1 cellular context compared by ENCODE assay signal in the genomic region with DNA sequence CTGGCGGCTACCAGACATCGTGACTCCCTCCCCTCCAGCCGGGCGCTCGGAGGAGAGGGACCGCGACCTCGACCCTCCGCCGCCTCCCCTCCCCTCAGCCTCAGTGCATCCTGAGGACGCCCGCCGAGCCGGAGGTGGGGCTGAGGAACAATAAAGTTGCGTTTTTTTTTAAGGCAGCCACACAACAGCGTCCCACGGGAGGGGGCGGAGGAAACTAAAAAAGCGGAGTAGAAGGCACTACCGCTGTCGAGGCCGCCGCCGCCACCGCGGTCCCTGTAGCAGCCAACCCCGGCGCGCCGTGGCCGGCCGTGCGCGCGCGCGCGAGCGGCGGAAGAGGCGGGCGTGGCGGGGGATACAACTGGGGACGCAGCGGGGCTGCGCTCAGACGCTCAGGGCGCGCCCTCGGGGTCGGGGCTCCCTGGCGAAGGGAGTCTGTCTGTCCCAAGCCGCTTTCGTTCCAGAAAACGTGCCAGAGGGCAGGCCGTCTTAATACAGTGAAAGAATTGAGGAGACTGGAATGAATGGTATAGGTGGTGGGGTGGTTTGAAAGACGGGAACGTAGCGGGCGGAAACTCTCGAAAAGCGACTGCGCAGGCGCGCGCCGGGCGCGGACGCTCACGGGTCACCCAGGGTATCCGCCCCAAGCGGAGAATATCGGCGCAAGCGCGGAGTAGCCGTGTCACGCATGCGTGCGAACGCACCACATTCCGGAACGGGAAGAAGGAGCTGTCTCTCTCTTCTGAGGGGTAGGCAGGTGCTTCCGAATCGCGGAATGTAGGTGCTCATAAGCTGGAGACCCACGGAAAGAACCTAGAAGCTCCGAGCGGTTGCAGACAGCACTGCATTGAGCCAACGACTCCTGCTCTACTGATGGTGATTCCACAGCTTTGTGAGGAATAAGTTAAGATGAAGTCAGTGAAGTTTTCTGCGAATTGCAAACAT.
TF ChIP-seq lines count a peak whose summit lies in the region.

TSS of gene COP1 (minus strand) at position 326 of the 942 bp plus-strand sequence. CDS start at position 18, 308 bp downstream.

TF ChIP-seq in K562, 482 proteins besides CTCF, POLR2A, EP300 and RAD21 (continued from another document and continues in another):
- TF ChIP-seq, protein P1, sequence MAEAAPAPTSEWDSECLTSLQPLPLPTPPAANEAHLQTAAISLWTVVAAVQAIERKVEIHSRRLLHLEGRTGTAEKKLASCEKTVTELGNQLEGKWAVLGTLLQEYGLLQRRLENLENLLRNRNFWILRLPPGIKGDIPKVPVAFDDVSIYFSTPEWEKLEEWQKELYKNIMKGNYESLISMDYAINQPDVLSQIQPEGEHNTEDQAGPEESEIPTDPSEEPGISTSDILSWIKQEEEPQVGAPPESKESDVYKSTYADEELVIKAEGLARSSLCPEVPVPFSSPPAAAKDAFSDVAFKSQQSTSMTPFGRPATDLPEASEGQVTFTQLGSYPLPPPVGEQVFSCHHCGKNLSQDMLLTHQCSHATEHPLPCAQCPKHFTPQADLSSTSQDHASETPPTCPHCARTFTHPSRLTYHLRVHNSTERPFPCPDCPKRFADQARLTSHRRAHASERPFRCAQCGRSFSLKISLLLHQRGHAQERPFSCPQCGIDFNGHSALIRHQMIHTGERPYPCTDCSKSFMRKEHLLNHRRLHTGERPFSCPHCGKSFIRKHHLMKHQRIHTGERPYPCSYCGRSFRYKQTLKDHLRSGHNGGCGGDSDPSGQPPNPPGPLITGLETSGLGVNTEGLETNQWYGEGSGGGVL (CRISPR knock-in tag; IDR thresholded peaks at IDR 0.05): no peak
- TF ChIP-seq ATF1 (CRISPR knock-in tag; IDR thresholded peaks at IDR 0.05): no peak
- peak; percentile 74 for TF ChIP-seq ATF1 (tag; IDR thresholded peaks at IDR 0.05)
- no peak for TF ChIP-seq ZNF311 (CRISPR knock-in tag; IDR thresholded peaks at IDR 0.05)
- TF ChIP-seq TAF15 (IDR thresholded peaks at IDR 0.05; ENCODE audit: low read depth, low read length): no peak
- TF ChIP-seq XRCC3 (IDR thresholded peaks at IDR 0.05): no peak
- TF ChIP-seq BACH1 (tag; IDR thresholded peaks at IDR 0.05): no peak
- 0 out of 2 replicates have a peak, but pooled peaks have one; percentile 26 for TF ChIP-seq SREBF1 (IDR thresholded peaks at IDR 0.05; ENCODE audit: borderline replicate concordance, low read depth, low read length)
- TF ChIP-seq YY1 (IDR thresholded peaks at IDR 0.05; ENCODE audit: borderline replicate concordance in 1 of 3, control insufficient read depth in 1 of 3, extremely low read depth in 1 of 3, insufficient read depth in 3 of 3, insufficient read length in 1 of 3, insufficient replicate concordance in 2 of 3, low read depth in 1 of 3, low read length in 2 of 3): peak in 2 of 3 experiments; percentile 50 to 57
- peak; percentile 15 for TF ChIP-seq CHD1 (IDR thresholded peaks at IDR 0.05; ENCODE audit: low read length)
- TF ChIP-seq TEAD2 (tag; IDR thresholded peaks at IDR 0.05): peak; percentile 12; the same call in 1 of the 2 replicates
- TF ChIP-seq ZNF561 (CRISPR knock-in tag; conservative IDR thresholded peaks at IDR 0.05): no peak
- TF ChIP-seq, protein P2, sequence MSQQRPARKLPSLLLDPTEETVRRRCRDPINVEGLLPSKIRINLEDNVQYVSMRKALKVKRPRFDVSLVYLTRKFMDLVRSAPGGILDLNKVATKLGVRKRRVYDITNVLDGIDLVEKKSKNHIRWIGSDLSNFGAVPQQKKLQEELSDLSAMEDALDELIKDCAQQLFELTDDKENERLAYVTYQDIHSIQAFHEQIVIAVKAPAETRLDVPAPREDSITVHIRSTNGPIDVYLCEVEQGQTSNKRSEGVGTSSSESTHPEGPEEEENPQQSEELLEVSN (IDR thresholded peaks at IDR 0.05; ENCODE audit: borderline replicate concordance in 1 of 2, extremely low read depth in 1 of 2, insufficient read depth in 1 of 2, insufficient read length in 1 of 2, low read depth in 1 of 2, low read length in 1 of 2, poor library complexity in 1 of 2, severe bottlenecking in 1 of 2): peak; percentile 30 to 69
- peak; percentile 77 for TF ChIP-seq HMGN3 (IDR thresholded peaks at IDR 0.05; ENCODE audit: borderline replicate concordance, extremely low read depth, insufficient read length, low read depth, low read length)
- no peak for TF ChIP-seq RFX5 (IDR thresholded peaks at IDR 0.05; ENCODE audit: low read depth, low read length)
- TF ChIP-seq SNIP1 (IDR thresholded peaks at IDR 0.05; ENCODE audit: low read depth): no peak
- TF ChIP-seq NFIX (CRISPR knock-in tag; IDR thresholded peaks at IDR 0.05; ENCODE audit: low read depth): no peak
- no peak for TF ChIP-seq NR4A1 (CRISPR knock-in tag; IDR thresholded peaks at IDR 0.05)
- TF ChIP-seq NR4A1 (tag; IDR thresholded peaks at IDR 0.05): peak; percentile 58; the same call in 1 of the 2 replicates
- TF ChIP-seq, protein P3, sequence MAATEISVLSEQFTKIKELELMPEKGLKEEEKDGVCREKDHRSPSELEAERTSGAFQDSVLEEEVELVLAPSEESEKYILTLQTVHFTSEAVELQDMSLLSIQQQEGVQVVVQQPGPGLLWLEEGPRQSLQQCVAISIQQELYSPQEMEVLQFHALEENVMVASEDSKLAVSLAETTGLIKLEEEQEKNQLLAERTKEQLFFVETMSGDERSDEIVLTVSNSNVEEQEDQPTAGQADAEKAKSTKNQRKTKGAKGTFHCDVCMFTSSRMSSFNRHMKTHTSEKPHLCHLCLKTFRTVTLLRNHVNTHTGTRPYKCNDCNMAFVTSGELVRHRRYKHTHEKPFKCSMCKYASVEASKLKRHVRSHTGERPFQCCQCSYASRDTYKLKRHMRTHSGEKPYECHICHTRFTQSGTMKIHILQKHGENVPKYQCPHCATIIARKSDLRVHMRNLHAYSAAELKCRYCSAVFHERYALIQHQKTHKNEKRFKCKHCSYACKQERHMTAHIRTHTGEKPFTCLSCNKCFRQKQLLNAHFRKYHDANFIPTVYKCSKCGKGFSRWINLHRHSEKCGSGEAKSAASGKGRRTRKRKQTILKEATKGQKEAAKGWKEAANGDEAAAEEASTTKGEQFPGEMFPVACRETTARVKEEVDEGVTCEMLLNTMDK (IDR thresholded peaks at IDR 0.05; ENCODE audit: borderline replicate concordance, insufficient read depth, low read depth, low read length, poor library complexity, severe bottlenecking): peak; percentile 87
- peak; percentile 95 for TF ChIP-seq CXXC5 (CRISPR knock-in tag; IDR thresholded peaks at IDR 0.05)
- no peak; the same call in 1 of the 2 replicates for TF ChIP-seq PHB2 (IDR thresholded peaks at IDR 0.05; ENCODE audit: low read depth)
- peak; percentile 91 for TF ChIP-seq POLR2AphosphoS5 (IDR thresholded peaks at IDR 0.05; ENCODE audit: control insufficient read depth, insufficient read depth, low read depth, low read length)
- peak; percentile 92 for TF ChIP-seq GABPA (tag; conservative IDR thresholded peaks at IDR 0.05; ENCODE audit: low read depth)
- TF ChIP-seq ASH1L (IDR thresholded peaks at IDR 0.05; ENCODE audit: borderline replicate concordance, low read depth, partially characterized antibody): peak; percentile 54
- no peak for TF ChIP-seq KLF10 (CRISPR knock-in tag; IDR thresholded peaks at IDR 0.05)
- no peak for TF ChIP-seq ILK (tag; IDR thresholded peaks at IDR 0.05; ENCODE audit: borderline replicate concordance, low read depth)
- TF ChIP-seq CCNT2 (IDR thresholded peaks at IDR 0.05; ENCODE audit: borderline replicate concordance, extremely low read depth, insufficient read length, low read depth, low read length): peak; percentile 68
- TF ChIP-seq, protein P4, sequence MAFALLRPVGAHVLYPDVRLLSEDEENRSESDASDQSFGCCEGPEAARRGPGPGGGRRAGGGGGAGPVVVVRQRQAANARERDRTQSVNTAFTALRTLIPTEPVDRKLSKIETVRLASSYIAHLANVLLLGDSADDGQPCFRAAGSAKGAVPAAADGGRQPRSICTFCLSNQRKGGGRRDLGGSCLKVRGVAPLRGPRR (CRISPR knock-in tag; IDR thresholded peaks at IDR 0.05): no peak
- TF ChIP-seq POLR2B (IDR thresholded peaks at IDR 0.05; ENCODE audit: low read depth, partially characterized antibody): peak; percentile 97
- TF ChIP-seq RNF219 (CRISPR knock-in tag; IDR thresholded peaks at IDR 0.05): no peak
- peak; percentile 69 for TF ChIP-seq ARID4B (CRISPR knock-in tag; IDR thresholded peaks at IDR 0.05)
- TF ChIP-seq ATF6 (CRISPR knock-in tag; IDR thresholded peaks at IDR 0.05): peak; percentile 58; the same call in 1 of the 2 replicates
- no peak for TF ChIP-seq SRSF1 (IDR thresholded peaks at IDR 0.05; ENCODE audit: low read depth, low read length)
- no peak for TF ChIP-seq GTF2F1 (IDR thresholded peaks at IDR 0.05; ENCODE audit: low read depth, low read length)
- TF ChIP-seq, protein P5, sequence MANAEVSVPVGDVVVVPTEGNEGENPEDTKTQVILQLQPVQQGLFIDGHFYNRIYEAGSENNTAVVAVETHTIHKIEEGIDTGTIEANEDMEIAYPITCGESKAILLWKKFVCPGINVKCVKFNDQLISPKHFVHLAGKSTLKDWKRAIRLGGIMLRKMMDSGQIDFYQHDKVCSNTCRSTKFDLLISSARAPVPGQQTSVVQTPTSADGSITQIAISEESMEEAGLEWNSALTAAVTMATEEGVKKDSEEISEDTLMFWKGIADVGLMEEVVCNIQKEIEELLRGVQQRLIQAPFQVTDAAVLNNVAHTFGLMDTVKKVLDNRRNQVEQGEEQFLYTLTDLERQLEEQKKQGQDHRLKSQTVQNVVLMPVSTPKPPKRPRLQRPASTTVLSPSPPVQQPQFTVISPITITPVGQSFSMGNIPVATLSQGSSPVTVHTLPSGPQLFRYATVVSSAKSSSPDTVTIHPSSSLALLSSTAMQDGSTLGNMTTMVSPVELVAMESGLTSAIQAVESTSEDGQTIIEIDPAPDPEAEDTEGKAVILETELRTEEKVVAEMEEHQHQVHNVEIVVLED (CRISPR knock-in tag; IDR thresholded peaks at IDR 0.05): peak; percentile 92
- TF ChIP-seq NRF1 (conservative IDR thresholded peaks at IDR 0.05 in 1 of 2, IDR thresholded peaks at IDR 0.05 in 1 of 2): peak; percentile 100
- TF ChIP-seq ZNF699 (CRISPR knock-in tag; IDR thresholded peaks at IDR 0.05; ENCODE audit: insufficient replicate concordance): no peak
- no peak for TF ChIP-seq NCOA4 (IDR thresholded peaks at IDR 0.05; ENCODE audit: partially characterized antibody)
